Comparison of ENCODE assay signal across 8 cellular contexts in genomic region chrX:134374294-134374693, GRCh38. TPM values are rescaled to one million over a fixed set of nuclear protein-coding genes. Genes with fewer than 3 reads are reported as not detected.
DNase-seq lines count a peak whose midpoint lies in the region; ATAC-seq and TF ChIP-seq lines count a peak whose summit lies in the region.

No MANE protein-coding gene starts in this region.

- H3K4me3 Mint-ChIP-seq in CD8-positive, alpha-beta T cell: peak overlapping the region; percentile 94
- peak overlapping the region; percentile 98 for H3K4me3 Mint-ChIP-seq in neural crest cell

- no peak for TF ChIP-seq CTCF in CD8-positive, alpha-beta T cell (IDR thresholded peaks at IDR 0.05)
- TF ChIP-seq CTCF in MM.1S (IDR thresholded peaks at IDR 0.05; ENCODE audit: low read length): no peak
- TF ChIP-seq CTCF in coronary artery (IDR thresholded peaks at IDR 0.05): no peak
- no peak for TF ChIP-seq CTCF in neural crest cell (conservative IDR thresholded peaks at IDR 0.05)

- H3K36me3 Mint-ChIP-seq in CD8-positive, alpha-beta T cell: peaks cover 16% of the 10 kb centered on the region
- no peaks in the 10 kb centered on the region for H3K36me3 Mint-ChIP-seq in neural crest cell (ENCODE audit: low read depth)

- no peaks in the 10 kb centered on the region for H4K20me1 ChIP-seq in MM.1S (ENCODE audit: insufficient read depth, low read length)

- peaks cover 11% of the 10 kb centered on the region for H3F3A ChIP-seq in MM.1S (ENCODE audit: insufficient read depth, low read length)

- peaks cover 6% of the 10 kb centered on the region for H3K4me1 ChIP-seq in CD8-positive, alpha-beta T cell (ENCODE audit: insufficient read depth, low read length)
- H3K4me1 ChIP-seq in MM.1S (ENCODE audit: low read length): peaks cover 2% of the 10 kb centered on the region; the same call in 1 of the 2 replicates

- no peak for ATAC-seq in CD8-positive, alpha-beta T cell
- no peak for ATAC-seq in GM19023 (IDR thresholded peaks at IDR 0.05; ENCODE audit: unreplicated experiment)

- CTCF ChIA-PET in CD8-positive, alpha-beta T cell (lab: Charles Lee): no interaction called here

- H3K27me3 ChIP-seq in CD8-positive, alpha-beta T cell (ENCODE audit: insufficient read depth, low read length): no peaks in the 10 kb centered on the region
- no peaks in the 10 kb centered on the region for H3K27me3 ChIP-seq in MM.1S (replicated peaks; ENCODE audit: insufficient read depth, low read length)

- DNase-seq in CD8-positive, alpha-beta T cell: no peak
- DNase-seq in MM.1S: peak; percentile 55
- no peak for DNase-seq in coronary artery (ENCODE audit: low spot score)
- DNase-seq in neural crest cell (ENCODE audit: low read depth, low spot score): no peak
- no peak for DNase-seq in EL
- no peak for DNase-seq in amniotic stem cell (lab: John Stamatoyannopoulos, UW)
- DNase-seq in NCI-H2196 (lab: John Stamatoyannopoulos, UW; ENCODE audit: unreplicated experiment): no peak

- peak overlapping the region; percentile 94 for H3K9ac ChIP-seq in MM.1S (ENCODE audit: low read length)

- H3K79me2 ChIP-seq in MM.1S (ENCODE audit: low read length): peaks cover 57% of the 10 kb centered on the region

- intact Hi-C loops in CD8-positive, alpha-beta T cell (cut with DNase I, micrococcal nuclease): no loop called here

- no peak overlapping the region for H2AFZ ChIP-seq in MM.1S (ENCODE audit: low read length)

- no peaks in the 10 kb centered on the region for H3K27me3 Mint-ChIP-seq in CD8-positive, alpha-beta T cell (ENCODE audit: low read depth)
- H3K27me3 Mint-ChIP-seq in neural crest cell (ENCODE audit: low read depth): no peaks in the 10 kb centered on the region

- H3K9me3 Mint-ChIP-seq in CD8-positive, alpha-beta T cell: no peaks in the 10 kb centered on the region
- H3K9me3 Mint-ChIP-seq in neural crest cell: no peaks in the 10 kb centered on the region

- H3K4me3 ChIP-seq in CD8-positive, alpha-beta T cell (ENCODE audit: low read depth, low read length): peak overlapping the region; percentile 90
- peak overlapping the region; percentile 93 for H3K4me3 ChIP-seq in MM.1S (ENCODE audit: low read length)
- H3K4me3 ChIP-seq in coronary artery: peak overlapping the region; percentile 72

- no peaks in the 10 kb centered on the region for H3K9me3 ChIP-seq in CD8-positive, alpha-beta T cell (ENCODE audit: low read length)
- H3K9me3 ChIP-seq in MM.1S (replicated peaks; ENCODE audit: insufficient read depth, low read length): no peaks in the 10 kb centered on the region

- H3K27ac ChIP-seq in CD8-positive, alpha-beta T cell (ENCODE audit: low read depth, low read length): peak overlapping the region; percentile 82
- H3K27ac ChIP-seq in MM.1S (ENCODE audit: low read length) (peak overlapping the region; percentile 96; the same call in 1 of the 2 replicates), coronary artery (no peak overlapping the region)

- peaks cover 27% of the 10 kb centered on the region for H3K4me1 Mint-ChIP-seq in CD8-positive, alpha-beta T cell (ENCODE audit: low read depth)
- H3K4me1 Mint-ChIP-seq in neural crest cell: peaks cover 30% of the 10 kb centered on the region

- no peaks in the 10 kb centered on the region for H3K9me2 ChIP-seq in MM.1S (replicated peaks; ENCODE audit: insufficient read depth, low read length)

- no peaks in the 10 kb centered on the region for H3K36me3 ChIP-seq in CD8-positive, alpha-beta T cell (ENCODE audit: insufficient read depth, low read length)
- no peaks in the 10 kb centered on the region for H3K36me3 ChIP-seq in MM.1S (replicated peaks; ENCODE audit: insufficient read depth, low read length)

- H3K27ac Mint-ChIP-seq in CD8-positive, alpha-beta T cell: peak overlapping the region; percentile 98
- H3K27ac Mint-ChIP-seq in neural crest cell (ENCODE audit: unreplicated experiment): peak overlapping the region; percentile 94

- peak overlapping the region; percentile 48 for H3K4me2 ChIP-seq in MM.1S (ENCODE audit: low read depth, low read length)

- POLR2A ChIA-PET in CD8-positive, alpha-beta T cell (lab: Charles Lee): interaction anchor here (1.8 kb wide), 1 partner anchor 625 kb away, joined by 3 read pairs; no protein-coding TSS in a partner anchor

RNA-seq across cellular contexts. Expression of gene PHF6, which starts 1.2 kb away (rescaled TPM):
- 1 to 10 TPM; 4.4 TPM for total RNA-seq in CD8-positive, alpha-beta T cell
- total RNA-seq in neural crest cell: 92.6 and 98.3 TPM in 2 replicates

Comparison
In these comparisons a context has a peak if more than half of its experiments do, and no peak if none do; other contexts are left out.
1. H3K27ac ChIP-seq: peak in CD8-positive, alpha-beta T cell (single experiment) and MM.1S (single experiment); none in coronary artery (0 of 2).
2. RNA of gene PHF6, which starts 1.2 kb away (total RNA-seq): 92.6 to 98.3 TPM in neural crest cell; 4.4 TPM in CD8-positive, alpha-beta T cell; every median in the first group is over 10 times any median in the second.
3. Peak in every context shown above with its lines, with median percentiles within 50 percentile points of each other: H3K4me3 ChIP-seq.